ENCODE assay signal across 26 cellular contexts in the genomic region with DNA sequence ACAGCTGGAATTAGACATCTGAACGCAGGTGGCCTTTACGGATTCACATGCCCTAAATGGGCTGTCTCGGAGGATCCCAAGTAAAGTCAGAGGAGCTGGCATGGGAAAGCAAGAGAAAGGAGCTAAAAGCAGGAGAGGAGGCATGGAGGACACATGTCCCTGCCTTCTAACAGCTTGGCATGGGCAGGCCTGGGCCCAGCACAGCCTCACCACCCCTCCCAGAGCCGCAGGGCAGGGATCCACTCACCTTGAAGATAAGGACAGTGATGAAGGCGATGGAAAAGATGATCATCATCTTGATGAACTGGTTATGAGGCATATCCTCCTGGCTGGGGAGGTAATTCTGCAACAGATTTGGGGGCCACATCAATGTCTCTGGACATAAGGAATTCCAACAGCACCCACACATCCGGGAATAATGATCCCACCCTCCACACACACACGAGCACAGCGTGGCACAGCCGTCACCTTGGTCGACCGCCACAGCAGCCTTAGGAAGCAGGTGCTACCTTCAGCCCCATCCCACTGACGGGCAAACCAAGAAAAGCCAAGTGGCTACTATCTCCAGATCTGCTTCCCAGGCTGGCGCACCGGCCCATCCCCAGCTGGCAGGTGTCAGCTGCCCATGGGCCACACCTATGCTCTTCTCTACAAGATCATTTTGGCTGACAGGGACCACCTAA. TPM values are rescaled to one million over a fixed set of nuclear protein-coding genes. Genes with fewer than 3 reads are reported as not detected.
DNase-seq lines count a peak whose midpoint lies in the region; ATAC-seq lines count a peak whose summit lies in the region.
"Had no signal": no experiment of that assay in that cellular context is flagged by ENCODE, and none has a peak within 500 bp of the region (broad histone marks: within the 10 kb centered on the region; RNA-seq: fewer than 3 reads in every experiment).

No MANE protein-coding gene starts in this region.

- H3K27me3 Mint-ChIP-seq in activated CD4-positive, alpha-beta T cell treated with anti-CD3 and anti-CD28 coated beads, Interleukin-2, amount 10 ng/mL, durations not matched to agents 7 days and 5 days, result no peaks in the 10 kb centered on the region
- H3K27me3 Mint-ChIP-seq in IgD-negative memory B cell, result no peaks in the 10 kb centered on the region
- H3K27me3 Mint-ChIP-seq in activated naive CD8-positive, alpha-beta T cell treated with anti-CD3 and anti-CD28 coated beads, Interleukin-2, amount 50 U/mL, for 24 hours, result no peaks in the 10 kb centered on the region

- H4K91ac ChIP-seq in neuronal stem cell (ENCODE audit: low read depth, low read length, poor library complexity), result peak overlapping the region; percentile 50

- POLR2A ChIA-PET in activated CD4-positive, alpha-beta T cell treated with anti-CD3 and anti-CD28 coated beads, Interleukin-2, amount 10 ng/mL, durations not matched to agents 7 days and 5 days (lab: Charles Lee), result no interaction called here

- no peak overlapping the region for H2AK5ac ChIP-seq in neuronal stem cell (ENCODE audit: low read depth, low read length)

- H2AFZ ChIP-seq in neuronal stem cell (ENCODE audit: low read length), result no peak overlapping the region
- H2AFZ ChIP-seq: GM23248 had no signal

- peaks cover 53% of the 10 kb centered on the region for H3K4me1 Mint-ChIP-seq in activated CD4-positive, alpha-beta T cell treated with anti-CD3 and anti-CD28 coated beads, Interleukin-2, amount 10 ng/mL, durations not matched to agents 7 days and 5 days
- H3K4me1 Mint-ChIP-seq in IgD-negative memory B cell, result peaks cover 29 to 54% (median 46%) of the 10 kb centered on the region in 3 donors
- H3K4me1 Mint-ChIP-seq in activated naive CD8-positive, alpha-beta T cell treated with anti-CD3 and anti-CD28 coated beads, Interleukin-2, amount 50 U/mL, for 24 hours, result peaks cover 58% of the 10 kb centered on the region

- H3K4ac ChIP-seq in neuronal stem cell (ENCODE audit: low read length), result no peak overlapping the region

- H3K27me3 ChIP-seq in neuronal stem cell (ENCODE audit: control insufficient read depth in 3 of 3, insufficient read depth in 3 of 3, low read depth in 1 of 3, low read length in 3 of 3), result no peaks in the 10 kb centered on the region

- no peak overlapping the region for H3K4me3 Mint-ChIP-seq in activated CD4-positive, alpha-beta T cell treated with anti-CD3 and anti-CD28 coated beads, Interleukin-2, amount 10 ng/mL, durations not matched to agents 7 days and 5 days
- peak overlapping the region in 2 of 4 donors; percentile 64 to 84 for H3K4me3 Mint-ChIP-seq in IgD-negative memory B cell
- no peak overlapping the region for H3K4me3 Mint-ChIP-seq in activated naive CD8-positive, alpha-beta T cell treated with anti-CD3 and anti-CD28 coated beads, Interleukin-2, amount 50 U/mL, for 24 hours
- H3K4me3 Mint-ChIP-seq: nephron progenitor cell had no signal

- H3K14ac ChIP-seq in neuronal stem cell (ENCODE audit: low read length), result no peak overlapping the region

- no peak overlapping the region for H3K27ac ChIP-seq in neuronal stem cell (replicated peaks; ENCODE audit: low read length)
- H3K27ac ChIP-seq: GM23248, prostate gland, RWPE1 had no signal

- no peak for ATAC-seq in activated naive CD8-positive, alpha-beta T cell treated with anti-CD3 and anti-CD28 coated beads, Interleukin-2, amount 50 U/mL, for 24 hours
- ATAC-seq: SK-N-SH treated with all-trans-retinoic acid at 6 μM for 48 hours had no signal

- no peaks in the 10 kb centered on the region for H3K9me3 ChIP-seq in neuronal stem cell (replicated peaks in 1 of 2; ENCODE audit: control insufficient read depth in 2 of 2, insufficient read depth in 1 of 2, low read depth in 1 of 2, low read length in 2 of 2)
- H3K9me3 ChIP-seq: prostate gland had no signal

- H3K18ac ChIP-seq in neuronal stem cell (ENCODE audit: low read length), result no peak overlapping the region

- H3K23ac ChIP-seq in neuronal stem cell (ENCODE audit: low read depth, low read length, poor library complexity), result no peak overlapping the region

- CTCF ChIA-PET in activated CD4-positive, alpha-beta T cell treated with anti-CD3 and anti-CD28 coated beads, Interleukin-2, amount 10 ng/mL, durations not matched to agents 7 days and 5 days (lab: Charles Lee), result interaction anchor here (0.8 to 2.9 kb wide), 6 partner anchors 8 to 28 kb away, joined by 3 to 13 read pairs (median 4); no protein-coding TSS in a partner anchor

- H3K36me3 Mint-ChIP-seq in activated CD4-positive, alpha-beta T cell treated with anti-CD3 and anti-CD28 coated beads, Interleukin-2, amount 10 ng/mL, durations not matched to agents 7 days and 5 days (ENCODE audit: low read depth), result peaks cover 89% of the 10 kb centered on the region
- H3K36me3 Mint-ChIP-seq in IgD-negative memory B cell, result peaks cover 18% of the 10 kb centered on the region
- H3K36me3 Mint-ChIP-seq in activated naive CD8-positive, alpha-beta T cell treated with anti-CD3 and anti-CD28 coated beads, Interleukin-2, amount 50 U/mL, for 24 hours (ENCODE audit: low read depth), result peaks cover 86% of the 10 kb centered on the region

- no peak overlapping the region for H2BK15ac ChIP-seq in neuronal stem cell (ENCODE audit: low read length)

- peak overlapping the region; percentile 34 for H3K9ac ChIP-seq in neuronal stem cell (ENCODE audit: low read depth, low read length, poor library complexity)
- H3K9ac ChIP-seq: GM23248 had no signal

- no peak overlapping the region for H2BK12ac ChIP-seq in neuronal stem cell (ENCODE audit: low read length)

- no peak overlapping the region for H2BK5ac ChIP-seq in neuronal stem cell (ENCODE audit: low read length)

- no CpG with 5 or more reads among the region's 14 CpGs for WGBS in neuronal stem cell (ENCODE audit: extremely low coverage in 2 of 2, insufficient read length in 2 of 2, insufficient replicate concordance in 1 of 2), 2 donors

- no peak overlapping the region for H4K8ac ChIP-seq in neuronal stem cell (ENCODE audit: low read depth, low read length)

- H2BK120ac ChIP-seq in neuronal stem cell (ENCODE audit: low read depth, low read length), result no peak overlapping the region

- H3K79me1 ChIP-seq in neuronal stem cell (ENCODE audit: low read depth, low read length), result no peaks in the 10 kb centered on the region

- H3K36me3 ChIP-seq in neuronal stem cell (replicated peaks in 1 of 2; ENCODE audit: control insufficient read depth in 2 of 2, insufficient read depth in 2 of 2, low read length in 2 of 2), result no peaks in the 10 kb centered on the region
- H3K36me3 ChIP-seq: prostate gland had no signal

- H3K27ac Mint-ChIP-seq in activated CD4-positive, alpha-beta T cell treated with anti-CD3 and anti-CD28 coated beads, Interleukin-2, amount 10 ng/mL, durations not matched to agents 7 days and 5 days, result peak overlapping the region; percentile 9
- H3K27ac Mint-ChIP-seq in IgD-negative memory B cell, result peak overlapping the region; percentile 86 to 92 (median 87)
- peak overlapping the region; percentile 14 for H3K27ac Mint-ChIP-seq in activated naive CD8-positive, alpha-beta T cell treated with anti-CD3 and anti-CD28 coated beads, Interleukin-2, amount 50 U/mL, for 24 hours
- H3K27ac Mint-ChIP-seq: nephron progenitor cell had no signal

- no peak overlapping the region for H3K4me2 ChIP-seq in neuronal stem cell (ENCODE audit: insufficient read depth, low read length, poor library complexity, severe bottlenecking)

- no peak overlapping the region for H3K4me3 ChIP-seq in neuronal stem cell (ENCODE audit: low read length in 2 of 2)
- H3K4me3 ChIP-seq: GM23248, prostate gland had no signal

- H3K4me1 ChIP-seq in neuronal stem cell (ENCODE audit: control insufficient read depth in 2 of 2, insufficient read depth in 1 of 2, low read depth in 1 of 2, low read length in 2 of 2), result peaks cover 4 to 8% of the 10 kb centered on the region in 2 donors
- H3K4me1 ChIP-seq: prostate gland had no signal

- no peak for DNase-seq in activated CD4-positive, alpha-beta T cell treated with anti-CD3 and anti-CD28 coated beads, Interleukin-2, amount 10 ng/mL, durations not matched to agents 7 days and 5 days
- DNase-seq in activated CD4-positive, alpha-beta T cell treated with anti-CD3 and anti-CD28 coated beads for 1 hour, result no peak
- DNase-seq in activated naive CD8-positive, alpha-beta T cell treated with anti-CD3 and anti-CD28 coated beads, Interleukin-2, amount 50 U/mL, for 24 hours, result no peak
- DNase-seq in neuronal stem cell (ENCODE audit: low spot score) (no peak), AML-193 (lab: John Stamatoyannopoulos, UW) (no peak), NCI-H1092 (lab: John Stamatoyannopoulos, UW) (no peak), kidney glomerular epithelial cell (lab: John Stamatoyannopoulos, UW) (no peak)
- DNase-seq: amniotic stem cell; dermis blood vessel endothelial cell; DMS79; GM23248; Kasumi-1; NCI-H1105; NCI-H2107; NCI-H524 treated with DMSO at 0.1 percent for 48 hours; nephron progenitor cell; small intestine; stimulated activated CD4-positive, alpha-beta T cell treated with anti-CD3 and anti-CD28 coated beads, Interleukin-2, amount 100 ng/mL, for 48 hours had no signal

- no peaks in the 10 kb centered on the region for H3K9me3 Mint-ChIP-seq in activated CD4-positive, alpha-beta T cell treated with anti-CD3 and anti-CD28 coated beads, Interleukin-2, amount 10 ng/mL, durations not matched to agents 7 days and 5 days
- no peaks in the 10 kb centered on the region for H3K9me3 Mint-ChIP-seq in IgD-negative memory B cell
- H3K9me3 Mint-ChIP-seq in activated naive CD8-positive, alpha-beta T cell treated with anti-CD3 and anti-CD28 coated beads, Interleukin-2, amount 50 U/mL, for 24 hours, result no peaks in the 10 kb centered on the region

RNA-seq across cellular contexts. Expression of a gene that starts 14.1 kb away (rescaled TPM):
- not detected for total RNA-seq in activated CD4-positive, alpha-beta T cell treated with anti-CD3 and anti-CD28 coated beads, Interleukin-2, amount 10 ng/mL, durations not matched to agents 7 days and 5 days
- not detected for polyA plus RNA-seq in IgD-negative memory B cell
- 0.04 TPM for polyA plus RNA-seq in neuronal stem cell (2013, experiment 1 of 2)
- 0.01 TPM for polyA plus RNA-seq in neuronal stem cell (2013, experiment 2 of 2)
- total RNA-seq: A172, fibroblast of villous mesenchyme, HT1080, subcutaneous adipose tissue had no signal
- polyA plus RNA-seq: GM23248 had no signal

RNA-seq across cellular contexts. Expression of a gene that starts 20.1 kb away (rescaled TPM):
- 100 to 1,000 TPM; 481 to 584 TPM for total RNA-seq in activated CD4-positive, alpha-beta T cell treated with anti-CD3 and anti-CD28 coated beads, Interleukin-2, amount 10 ng/mL, durations not matched to agents 7 days and 5 days
- polyA plus RNA-seq in IgD-negative memory B cell, result 1,002 TPM
- 0.15 TPM for polyA plus RNA-seq in neuronal stem cell (2013, experiment 1 of 2)
- polyA plus RNA-seq in neuronal stem cell (2013, experiment 2 of 2), result 0.10 TPM
- total RNA-seq: A172, fibroblast of villous mesenchyme, GM23248 had no signal

Comparison
In these comparisons a context has a peak if more than half of its experiments do, and no peak if none do; other contexts are left out.
1. H3K27ac Mint-ChIP-seq: peak in every context shown above with its lines; median percentile 87 in IgD-negative memory B cell; 14 in activated naive CD8-positive, alpha-beta T cell treated with anti-CD3 and anti-CD28 coated beads, Interleukin-2, amount 50 U/mL, for 24 hours; 9 in activated CD4-positive, alpha-beta T cell treated with anti-CD3 and anti-CD28 coated beads, Interleukin-2, amount 10 ng/mL, durations not matched to agents 7 days and 5 days.